8 cellular contexts compared by ENCODE assay signal in genomic region chr5:168486136-168486879, GRCh38. TPM values are rescaled to one million over a fixed set of nuclear protein-coding genes. Genes with fewer than 3 reads are reported as not detected.
DNase-seq lines count a peak whose midpoint lies in the region; TF ChIP-seq lines count a peak whose summit lies in the region.

Gene RARS1, plus strand, starts transcription at chr5:168486471. Its CDS starts 28 bp downstream, at chr5:168486499.

- peak within 1 kb of the TSS; percentile 91 for H2AFZ ChIP-seq in MM.1S (ENCODE audit: low read length)
- peak within 1 kb of the TSS; percentile 70 for H2AFZ ChIP-seq in neural cell (ENCODE audit: low read depth, low read length)

- DNase-seq in GM03348 (ENCODE audit: low spot score) (peak; percentile 98), HCEC 1CT (peak; percentile 92), MM.1S (peak; percentile 94), SIG-M5 (lab: John Stamatoyannopoulos, UW) (peak; percentile 35), activated gamma-delta T cell treated with Interleukin-2 at 50 U/mL for 16 hours (peak; percentile 87), fibroblast of villous mesenchyme (ENCODE audit: low read depth) (peak; percentile 94), stomach (peak; percentile 94)

- intact Hi-C loops in stomach (cut with DNase I; ENCODE audit: low total_unique reads): no loop called here

- TF ChIP-seq EP300 in neural cell (conservative IDR thresholded peaks at IDR 0.05; ENCODE audit: poor library complexity, severe bottlenecking): no peak
- TF ChIP-seq EP300 in stomach (IDR thresholded peaks at IDR 0.05): no peak

- H3K27me3 ChIP-seq in MM.1S (replicated peaks; ENCODE audit: insufficient read depth, low read length) (no peaks in the 10 kb centered on the region), neural cell (ENCODE audit: insufficient read depth, low read depth, low read length) (no peaks in the 10 kb centered on the region), stomach (no peaks in the 10 kb centered on the region)

- TF ChIP-seq POLR2A in stomach (IDR thresholded peaks at IDR 0.05): peak in 1 of 4 donors; percentile 75

- H3K4me3 ChIP-seq in MM.1S (ENCODE audit: low read length) (peak within 1 kb of the TSS; percentile 98), fibroblast of villous mesenchyme (ENCODE audit: low read depth, low read length) (peak within 1 kb of the TSS; percentile 100), neural cell (ENCODE audit: low read length) (peak within 1 kb of the TSS; percentile 71), stomach (peak within 1 kb of the TSS; percentile 72 to 97 (median 95))

- H3K79me2 ChIP-seq in MM.1S (ENCODE audit: low read length) (peaks cover 19% of the 10 kb centered on the region), neural cell (replicated peaks; ENCODE audit: insufficient read depth, low read length) (peaks cover 8% of the 10 kb centered on the region)

- TF ChIP-seq RAD21 in neural cell (conservative IDR thresholded peaks at IDR 0.05): peak; percentile 72

- 0 to 1% (median 0%) methylated on average over 5 to 40 of the region's 40 CpGs for WGBS in stomach, 5 donors

- H3K9ac ChIP-seq in MM.1S (ENCODE audit: low read length): peak within 1 kb of the TSS; percentile 69
- H3K9ac ChIP-seq in neural cell (ENCODE audit: low read length): peak within 1 kb of the TSS; percentile 77

- H3K27ac ChIP-seq in MM.1S (ENCODE audit: low read length) (peak within 1 kb of the TSS; percentile 17; the same call in 1 of the 2 replicates), neural cell (ENCODE audit: low read length) (peak within 1 kb of the TSS; percentile 78), stomach (peak within 1 kb of the TSS; percentile 59 to 85 (median 76))

- H3K36me3 ChIP-seq in MM.1S (replicated peaks; ENCODE audit: insufficient read depth, low read length) (no peaks in the 10 kb centered on the region), neural cell (ENCODE audit: insufficient read depth, low read length) (no peaks in the 10 kb centered on the region), stomach (peaks cover 33 to 34% (median 33%) of the 10 kb centered on the region in 4 donors)

- H3F3A ChIP-seq in MM.1S (ENCODE audit: insufficient read depth, low read length) (peaks cover 9% of the 10 kb centered on the region), neural cell (ENCODE audit: insufficient read depth, low read length, poor library complexity, severe bottlenecking) (no peaks in the 10 kb centered on the region)

- H3K4me1 ChIP-seq in MM.1S (ENCODE audit: low read length): peaks cover 24% of the 10 kb centered on the region
- H3K4me1 ChIP-seq in stomach: peaks cover 10 to 23% (median 14%) of the 10 kb centered on the region in 4 donors

- H3K9me2 ChIP-seq in MM.1S (replicated peaks; ENCODE audit: insufficient read depth, low read length): no peaks in the 10 kb centered on the region
- H3K9me2 ChIP-seq in neural cell (ENCODE audit: insufficient read depth, low read length): no peaks in the 10 kb centered on the region

- peak within 1 kb of the TSS; percentile 89 for H3K4me2 ChIP-seq in MM.1S (ENCODE audit: low read depth, low read length)
- peak within 1 kb of the TSS; percentile 63 for H3K4me2 ChIP-seq in neural cell (ENCODE audit: low read length)

- H3K9me3 ChIP-seq in MM.1S (replicated peaks; ENCODE audit: insufficient read depth, low read length) (no peaks in the 10 kb centered on the region), neural cell (ENCODE audit: low read length) (no peaks in the 10 kb centered on the region), stomach (no peaks in the 10 kb centered on the region)

- H4K20me1 ChIP-seq in MM.1S (ENCODE audit: insufficient read depth, low read length) (no peaks in the 10 kb centered on the region), neural cell (ENCODE audit: insufficient read depth) (no peaks in the 10 kb centered on the region)

- TF ChIP-seq CTCF in MM.1S (IDR thresholded peaks at IDR 0.05; ENCODE audit: low read length): peak; percentile 94
- TF ChIP-seq CTCF in fibroblast of villous mesenchyme (IDR thresholded peaks at IDR 0.05; ENCODE audit: insufficient read depth, low read depth, low read length): peak; percentile 99
- TF ChIP-seq CTCF in neural cell (IDR thresholded peaks at IDR 0.05; ENCODE audit: poor library complexity, severe bottlenecking): peak; percentile 99
- peak in 5 of 7 experiments; percentile 87 to 97 (median 93) for TF ChIP-seq CTCF in stomach (IDR thresholded peaks at IDR 0.05)

TF ChIP-seq in neural cell, 6 proteins besides CTCF, POLR2A, EP300 and RAD21:
- TF ChIP-seq POLR2AphosphoS5 (IDR thresholded peaks at IDR 0.05): peak; percentile 99
- TF ChIP-seq REST (IDR thresholded peaks at IDR 0.05; ENCODE audit: borderline replicate concordance): peak; percentile 71
- TF ChIP-seq TAF1 (IDR thresholded peaks at IDR 0.05; ENCODE audit: low read depth): peak; percentile 79
- peak; percentile 88 for TF ChIP-seq SMC3 (conservative IDR thresholded peaks at IDR 0.05; ENCODE audit: poor library complexity)
- no peak for TF ChIP-seq EZH2 (IDR thresholded peaks at IDR 0.05; ENCODE audit: borderline replicate concordance, insufficient read depth, low read length, poor library complexity, severe bottlenecking)
- TF ChIP-seq MXI1 (conservative IDR thresholded peaks at IDR 0.05; ENCODE audit: poor library complexity, severe bottlenecking): peak; percentile 86

RNA-seq across cellular contexts. Expression of gene RARS1, which starts in this region (rescaled TPM):
- total RNA-seq in fibroblast of villous mesenchyme: 180 and 248 TPM in 2 replicates
- polyA plus RNA-seq in neural cell: 114 and 140 TPM in 2 replicates
- polyA minus RNA-seq in neural cell: 189 and 216 TPM in 2 replicates
- total RNA-seq in stomach: 100 to 1,000 TPM in 1 of 5 donors, 10 to 100 TPM in 4; 36.2 to 139 (median 48.7) TPM
- 10 to 100 TPM; 27.5 to 39.5 (median 30.9) TPM for polyA plus RNA-seq in stomach

Comparison
In these comparisons a context has a peak if more than half of its experiments do, and no peak if none do; other contexts are left out.
1. Peak in every context shown above with its lines: DNase-seq, H3K4me3 ChIP-seq and H3K27ac ChIP-seq.
2. DNase-seq: peak in every context shown above with its lines; median percentile 98 in GM03348; 94 in MM.1S; 94 in fibroblast of villous mesenchyme; 94 in stomach; 92 in HCEC 1CT; 87 in activated gamma-delta T cell treated with Interleukin-2 at 50 U/mL for 16 hours; 35 in SIG-M5.
3. H3K27ac ChIP-seq: peak in every context shown above with its lines; median percentile 78 in neural cell; 76 in stomach; 17 in MM.1S.